Comparison of ENCODE assay signal across 1 cellular context in genomic region chr11:34655335-34656008, GRCh38.
TF ChIP-seq lines count a peak whose summit lies in the region.

No MANE protein-coding gene starts in this region.

TF ChIP-seq in GM23338, 12 proteins besides CTCF, POLR2A, EP300 and RAD21 (continued from another document):
- TF ChIP-seq, protein P1, sequence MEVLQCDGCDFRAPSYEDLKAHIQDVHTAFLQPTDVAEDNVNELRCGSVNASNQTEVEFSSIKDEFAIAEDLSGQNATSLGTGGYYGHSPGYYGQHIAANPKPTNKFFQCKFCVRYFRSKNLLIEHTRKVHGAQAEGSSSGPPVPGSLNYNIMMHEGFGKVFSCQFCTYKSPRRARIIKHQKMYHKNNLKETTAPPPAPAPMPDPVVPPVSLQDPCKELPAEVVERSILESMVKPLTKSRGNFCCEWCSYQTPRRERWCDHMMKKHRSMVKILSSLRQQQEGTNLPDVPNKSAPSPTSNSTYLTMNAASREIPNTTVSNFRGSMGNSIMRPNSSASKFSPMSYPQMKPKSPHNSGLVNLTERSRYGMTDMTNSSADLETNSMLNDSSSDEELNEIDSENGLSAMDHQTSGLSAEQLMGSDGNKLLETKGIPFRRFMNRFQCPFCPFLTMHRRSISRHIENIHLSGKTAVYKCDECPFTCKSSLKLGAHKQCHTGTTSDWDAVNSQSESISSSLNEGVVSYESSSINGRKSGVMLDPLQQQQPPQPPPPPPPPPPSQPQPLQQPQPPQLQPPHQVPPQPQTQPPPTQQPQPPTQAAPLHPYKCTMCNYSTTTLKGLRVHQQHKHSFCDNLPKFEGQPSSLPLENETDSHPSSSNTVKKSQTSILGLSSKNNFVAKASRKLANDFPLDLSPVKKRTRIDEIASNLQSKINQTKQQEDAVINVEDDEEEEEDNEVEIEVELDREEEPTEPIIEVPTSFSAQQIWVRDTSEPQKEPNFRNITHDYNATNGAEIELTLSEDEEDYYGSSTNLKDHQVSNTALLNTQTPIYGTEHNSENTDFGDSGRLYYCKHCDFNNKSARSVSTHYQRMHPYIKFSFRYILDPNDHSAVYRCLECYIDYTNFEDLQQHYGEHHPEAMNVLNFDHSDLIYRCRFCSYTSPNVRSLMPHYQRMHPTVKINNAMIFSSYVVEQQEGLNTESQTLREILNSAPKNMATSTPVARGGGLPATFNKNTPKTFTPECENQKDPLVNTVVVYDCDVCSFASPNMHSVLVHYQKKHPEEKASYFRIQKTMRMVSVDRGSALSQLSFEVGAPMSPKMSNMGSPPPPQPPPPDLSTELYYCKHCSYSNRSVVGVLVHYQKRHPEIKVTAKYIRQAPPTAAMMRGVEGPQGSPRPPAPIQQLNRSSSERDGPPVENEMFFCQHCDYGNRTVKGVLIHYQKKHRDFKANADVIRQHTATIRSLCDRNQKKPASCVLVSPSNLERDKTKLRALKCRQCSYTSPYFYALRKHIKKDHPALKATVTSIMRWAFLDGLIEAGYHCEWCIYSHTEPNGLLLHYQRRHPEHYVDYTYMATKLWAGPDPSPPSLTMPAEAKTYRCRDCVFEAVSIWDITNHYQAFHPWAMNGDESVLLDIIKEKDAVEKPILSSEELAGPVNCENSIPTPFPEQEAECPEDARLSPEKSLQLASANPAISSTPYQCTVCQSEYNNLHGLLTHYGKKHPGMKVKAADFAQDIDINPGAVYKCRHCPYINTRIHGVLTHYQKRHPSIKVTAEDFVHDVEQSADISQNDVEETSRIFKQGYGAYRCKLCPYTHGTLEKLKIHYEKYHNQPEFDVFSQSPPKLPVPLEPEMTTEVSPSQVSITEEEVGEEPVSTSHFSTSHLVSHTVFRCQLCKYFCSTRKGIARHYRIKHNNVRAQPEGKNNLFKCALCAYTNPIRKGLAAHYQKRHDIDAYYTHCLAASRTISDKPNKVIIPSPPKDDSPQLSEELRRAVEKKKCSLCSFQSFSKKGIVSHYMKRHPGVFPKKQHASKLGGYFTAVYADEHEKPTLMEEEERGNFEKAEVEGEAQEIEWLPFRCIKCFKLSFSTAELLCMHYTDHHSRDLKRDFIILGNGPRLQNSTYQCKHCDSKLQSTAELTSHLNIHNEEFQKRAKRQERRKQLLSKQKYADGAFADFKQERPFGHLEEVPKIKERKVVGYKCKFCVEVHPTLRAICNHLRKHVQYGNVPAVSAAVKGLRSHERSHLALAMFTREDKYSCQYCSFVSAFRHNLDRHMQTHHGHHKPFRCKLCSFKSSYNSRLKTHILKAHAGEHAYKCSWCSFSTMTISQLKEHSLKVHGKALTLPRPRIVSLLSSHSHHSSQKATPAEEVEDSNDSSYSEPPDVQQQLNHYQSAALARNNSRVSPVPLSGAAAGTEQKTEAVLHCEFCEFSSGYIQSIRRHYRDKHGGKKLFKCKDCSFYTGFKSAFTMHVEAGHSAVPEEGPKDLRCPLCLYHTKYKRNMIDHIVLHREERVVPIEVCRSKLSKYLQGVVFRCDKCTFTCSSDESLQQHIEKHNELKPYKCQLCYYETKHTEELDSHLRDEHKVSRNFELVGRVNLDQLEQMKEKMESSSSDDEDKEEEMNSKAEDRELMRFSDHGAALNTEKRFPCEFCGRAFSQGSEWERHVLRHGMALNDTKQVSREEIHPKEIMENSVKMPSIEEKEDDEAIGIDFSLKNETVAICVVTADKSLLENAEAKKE (CRISPR knock-in tag; IDR thresholded peaks at IDR 0.05), result no peak
- TF ChIP-seq STAT1 (IDR thresholded peaks at IDR 0.05; ENCODE audit: unreplicated experiment) (no peak), EZH2phosphoT487 (IDR thresholded peaks at IDR 0.05; ENCODE audit: unreplicated experiment) (no peak)
TF ChIP-seq in GM23338: peak in this region for 0.
